19 cellular contexts compared by ENCODE assay signal in genomic region chr6:3906191-3907019, GRCh38. TPM values are rescaled to one million over a fixed set of nuclear protein-coding genes. Genes with fewer than 3 reads are reported as not detected.
DNase-seq lines count a peak whose midpoint lies in the region; ATAC-seq, FAIRE-seq and TF ChIP-seq lines count a peak whose summit lies in the region.
"Had no signal": no experiment of that assay in that cellular context is flagged by ENCODE, and none has a peak within 500 bp of the region (broad histone marks: within the 10 kb centered on the region; RNA-seq: fewer than 3 reads in every experiment).

No MANE protein-coding gene starts in this region.

- WGBS in heart left ventricle, 4 donors, result 54 to 64% (median 62%) methylated on average over 18 to 19 of the region's 19 CpGs
- 75 to 82% (median 80%) methylated on average over 18 to 19 of the region's 19 CpGs for WGBS in spleen, 5 donors

- no peak overlapping the region for H3K4me3 Mint-ChIP-seq in mesothelial cell of epicardium
- H3K4me3 Mint-ChIP-seq: dendritic cell treated with granulocyte-macrophage colony-stimulating factor and Interleukin-4, amounts not matched to agents 40 ng/mL and 50 ng/mL, for 4 days had no signal

- intact Hi-C loops in heart left ventricle (cut with DNase I), result no loop called here
- intact Hi-C loops in spleen (cut with DNase I; ENCODE audit: low total_unique reads), result no loop called here

- H3K9me3 ChIP-seq in heart left ventricle (no peaks in the 10 kb centered on the region), spleen (no peaks in the 10 kb centered on the region)
- H3K9me3 ChIP-seq: BE2C, esophagus muscularis mucosa had no signal

- H3K27ac ChIP-seq in heart left ventricle (peak overlapping the region in 10 of 12 donors; percentile 19 to 77 (median 44)), spleen (no peak overlapping the region)
- H3K27ac ChIP-seq: esophagus muscularis mucosa had no signal

- DNase-seq in heart left ventricle (peak in 3 of 5 donors; percentile 58 to 74 (median 68)), mesothelial cell of epicardium (ENCODE audit: low spot score in 2 of 2, unreplicated experiment in 2 of 2) (no peak), spleen (peak; percentile 57), H54 (ENCODE audit: insufficient read length, low spot score) (no peak)
- DNase-seq: hippocampal formation; Karpas-422; NCI-H1436 treated with DMSO at 0.1 percent for 48 hours; NCI-H446 treated with DMSO at 0.1 percent for 48 hours; stimulated activated CD4-positive, alpha-beta T cell treated with anti-CD3 and anti-CD28 coated beads, Interleukin-15, amount 100 ng/mL, for 24 hours; SW 1271 had no signal

- no peaks in the 10 kb centered on the region for H3K9me3 Mint-ChIP-seq in mesothelial cell of epicardium
- H3K9me3 Mint-ChIP-seq: activated T-helper 2 cell treated with anti-CD3 and anti-CD28 coated beads, Interferon-gamma antibody, Interleukin-2, Interleukin-4, amounts not matched to agents 10 μg/mL and 5 μg/mL and 100 μg/mL, durations not matched to agents 14 hours and 24 hours and 36 hours; dendritic cell treated with granulocyte-macrophage colony-stimulating factor and Interleukin-4, amounts not matched to agents 40 ng/mL and 50 ng/mL, for 4 days had no signal

- H3K36me3 Mint-ChIP-seq in mesothelial cell of epicardium, result no peaks in the 10 kb centered on the region

- H3K27ac Mint-ChIP-seq in mesothelial cell of epicardium, result peak overlapping the region; percentile 52
- H3K27ac Mint-ChIP-seq: activated T-helper 2 cell treated with anti-CD3 and anti-CD28 coated beads, Interferon-gamma antibody, Interleukin-2, Interleukin-4, amounts not matched to agents 10 μg/mL and 5 μg/mL and 100 μg/mL, durations not matched to agents 14 hours and 24 hours and 36 hours; dendritic cell treated with granulocyte-macrophage colony-stimulating factor and Interleukin-4, amounts not matched to agents 40 ng/mL and 50 ng/mL, for 4 days had no signal

- H3K4me3 ChIP-seq in heart left ventricle (no peak overlapping the region), spleen (no peak overlapping the region)
- H3K4me3 ChIP-seq: esophagus muscularis mucosa, lung had no signal

- no peak for TF ChIP-seq POLR2A in heart left ventricle (IDR thresholded peaks at IDR 0.05)
- TF ChIP-seq POLR2A in spleen (IDR thresholded peaks at IDR 0.05), result no peak
- TF ChIP-seq POLR2A in H54 (IDR thresholded peaks at IDR 0.05; ENCODE audit: low read depth, low read length), result no peak

- H3K4me1 Mint-ChIP-seq in mesothelial cell of epicardium, result peaks cover 52% of the 10 kb centered on the region

- peak; percentile 66 to 88 (median 81) for ATAC-seq in heart left ventricle
- no peak for ATAC-seq in HG03045 (IDR thresholded peaks at IDR 0.05; ENCODE audit: unreplicated experiment)
- ATAC-seq in activated CD4-positive, CD25-positive, alpha-beta regulatory T cell treated with anti-CD3 and anti-CD28 coated beads, Interleukin-2, amount 50 U/mL, for 24 hours, result no peak
- no peak for ATAC-seq in HG02870 (IDR thresholded peaks at IDR 0.05; ENCODE audit: unreplicated experiment)

- H3K27me3 ChIP-seq in heart left ventricle (no peaks in the 10 kb centered on the region), spleen (replicated peaks in 1 of 7) (peaks cover 0 to 57% (median 6%) of the 10 kb centered on the region in 7 donors)
- H3K27me3 ChIP-seq: esophagus muscularis mucosa had no signal

- TF ChIP-seq CTCF in heart left ventricle (IDR thresholded peaks at IDR 0.05), result no peak
- no peak for TF ChIP-seq CTCF in mesothelial cell of epicardium (IDR thresholded peaks at IDR 0.05; ENCODE audit: unreplicated experiment)
- TF ChIP-seq CTCF in spleen (IDR thresholded peaks at IDR 0.05 in 8 of 11, conservative IDR thresholded peaks at IDR 0.05 in 3 of 11), result no peak

- H3K4me1 ChIP-seq in heart left ventricle (peaks cover 0 to 52% (median 11%) of the 10 kb centered on the region in 12 donors), spleen (no peaks in the 10 kb centered on the region)
- H3K4me1 ChIP-seq: BE2C had no signal

- no peak for FAIRE-seq in H54 (lab: Jason Lieb, UNC)

- H3K36me3 ChIP-seq in heart left ventricle (no peaks in the 10 kb centered on the region), spleen (no peaks in the 10 kb centered on the region)
- H3K36me3 ChIP-seq: BE2C, esophagus muscularis mucosa had no signal

- no peaks in the 10 kb centered on the region for H3K27me3 Mint-ChIP-seq in mesothelial cell of epicardium (ENCODE audit: low read depth)

TF ChIP-seq in PFSK-1, 5 proteins besides CTCF, POLR2A, EP300 and RAD21:
- TF ChIP-seq POLR2AphosphoS5 (IDR thresholded peaks at IDR 0.05; ENCODE audit: low read depth, low read length), result no peak
- TF ChIP-seq SIN3A (IDR thresholded peaks at IDR 0.05; ENCODE audit: borderline replicate concordance, insufficient read depth, low read length), result no peak
- TF ChIP-seq FOXP2 (optimal IDR thresholded peaks at IDR 0.05; ENCODE audit: borderline replicate concordance, extremely low read depth, extremely low read length, insufficient read depth), result peak; percentile 1
- TF ChIP-seq TAF1 (IDR thresholded peaks at IDR 0.05; ENCODE audit: borderline replicate concordance, insufficient read depth, low read length), result no peak
- no peak for TF ChIP-seq REST (IDR thresholded peaks at IDR 0.05; ENCODE audit: insufficient read depth in 1 of 2, low read depth in 2 of 2, low read length in 2 of 2)

RNA-seq across cellular contexts. Expression of gene FAM50B, which starts 57.2 kb away (rescaled TPM):
- polyA plus RNA-seq in PFSK-1 (2012; ENCODE audit: insufficient read length, low read depth), result 0.82 TPM
- total RNA-seq in heart left ventricle (10 to 100 TPM; 13.6 to 29.1 (median 21.5) TPM), mesothelial cell of epicardium (7.0 to 7.9 TPM (median 7.1 TPM) in 3 replicates), spleen (10 to 100 TPM in 2 of 7 donors, 1 to 10 TPM in 5; 7.3 to 11.8 (median 8.4) TPM)
- polyA plus RNA-seq in heart left ventricle (10 to 100 TPM; 11.7 to 23.3 TPM), spleen (10 to 100 TPM in 2 of 3 donors, 1 to 10 TPM in 1; 6.6 to 13.3 (median 11.7) TPM)

Comparison
In these comparisons a context has a peak if more than half of its experiments do, and no peak if none do; other contexts are left out.
1. ATAC-seq: peak in heart left ventricle (4 of 4); none in HG03045 (single experiment), activated CD4-positive, CD25-positive, alpha-beta regulatory T cell treated with anti-CD3 and anti-CD28 coated beads, Interleukin-2, amount 50 U/mL, for 24 hours (0 of 2) and HG02870 (single experiment).
2. DNase-seq: peak in heart left ventricle (3 of 5) and spleen (single experiment); none in mesothelial cell of epicardium (0 of 2) and H54 (single experiment).
3. H3K27ac ChIP-seq: peak in heart left ventricle (10 of 12); none in spleen (0 of 8).